Comparison of ENCODE assay signal across 8 cellular contexts in the genomic region with DNA sequence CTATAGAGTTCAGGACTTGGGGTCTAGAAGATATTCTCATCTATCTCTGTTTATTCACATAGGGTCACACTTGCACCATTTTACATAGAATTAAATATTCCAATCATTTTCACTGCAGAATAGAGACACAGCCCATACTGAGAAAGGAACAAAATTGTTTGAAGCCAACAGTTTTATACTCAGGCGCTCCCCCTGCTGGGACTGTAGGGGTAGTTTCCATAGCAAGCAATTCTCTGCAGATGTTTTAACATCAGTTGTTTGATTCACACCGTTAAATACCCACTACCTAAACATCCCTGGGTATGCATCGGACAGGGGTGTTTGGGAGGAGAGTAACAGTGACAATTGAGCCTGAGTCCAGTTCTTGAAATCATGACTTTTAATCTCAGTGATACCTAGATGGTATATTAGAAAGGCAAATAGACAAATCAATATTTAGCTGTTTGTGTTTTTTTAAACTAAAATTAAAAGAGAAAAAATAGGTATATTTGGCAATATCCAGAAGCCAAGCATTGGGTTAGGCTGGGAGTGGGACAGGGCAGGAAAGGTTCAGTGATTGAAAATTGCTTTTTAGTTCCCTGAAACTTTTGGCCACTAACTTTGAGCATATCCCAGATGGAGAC. TPM values are rescaled to one million over a fixed set of nuclear protein-coding genes. Genes with fewer than 3 reads are reported as not detected.
DNase-seq lines count a peak whose midpoint lies in the region; ATAC-seq and TF ChIP-seq lines count a peak whose summit lies in the region.

No MANE protein-coding gene starts in this region.

- H3K27me3 ChIP-seq in gastrocnemius medialis = no peaks in the 10 kb centered on the region

- no peaks in the 10 kb centered on the region for H3K4me1 Mint-ChIP-seq in natural killer cell
- H3K4me1 Mint-ChIP-seq in natural killer cell treated with Interleukin-12 subunit alpha and Interleukin-12 subunit beta and Interleukin-15 and Interleukin-18, amount 100 ng/mL, for 72 hours (ENCODE audit: low read depth in 2 of 2) = peaks cover 0 to 4% of the 10 kb centered on the region in 2 donors

- H3K4me1 ChIP-seq in gastrocnemius medialis = no peaks in the 10 kb centered on the region

- in situ Hi-C loops in gastrocnemius medialis (cut with MboI; ENCODE audit: low sequenced_read_pairs in 4 of 4) = no loop called here

- no peaks in the 10 kb centered on the region for H3K9me3 Mint-ChIP-seq in natural killer cell
- H3K9me3 Mint-ChIP-seq in natural killer cell treated with Interleukin-12 subunit alpha and Interleukin-12 subunit beta and Interleukin-15 and Interleukin-18, amount 100 ng/mL, for 72 hours = no peaks in the 10 kb centered on the region

- H3K27ac Mint-ChIP-seq in natural killer cell = no peak overlapping the region
- H3K27ac Mint-ChIP-seq in natural killer cell treated with Interleukin-12 subunit alpha and Interleukin-12 subunit beta and Interleukin-15 and Interleukin-18, amount 100 ng/mL, for 72 hours = no peak overlapping the region

- no peak overlapping the region for H3K4me3 ChIP-seq in gastrocnemius medialis

- no peak overlapping the region for H3K27ac ChIP-seq in gastrocnemius medialis

- H3K36me3 ChIP-seq in gastrocnemius medialis = peaks cover 0 to 30% of the 10 kb centered on the region in 2 donors

- ATAC-seq in natural killer cell = peak in 2 of 3 donors; percentile 47 to 49
- no peak for ATAC-seq in natural killer cell treated with Interleukin-12 subunit alpha and Interleukin-12 subunit beta and Interleukin-15 and Interleukin-18, amount 100 ng/mL, for 72 hours
- no peak for ATAC-seq in gastrocnemius medialis

- DNase-seq in natural killer cell = no peak
- no peak for DNase-seq in natural killer cell treated with Interleukin-12 subunit alpha and Interleukin-12 subunit beta and Interleukin-15 and Interleukin-18, amount 100 ng/mL, for 72 hours (ENCODE audit: low spot score)
- DNase-seq in M059J (ENCODE audit: low read depth) = peak; percentile 47
- DNase-seq in activated CD4-positive, alpha-beta T cell treated with anti-CD3 and anti-CD28 coated beads, Interleukin-2, amount 50 U/mL, for 48 hours = peak; percentile 35 to 50
- DNase-seq in fibroblast of peridontal ligament (ENCODE audit: extremely low read depth) = peak; percentile 40
- no peak for DNase-seq in gastrocnemius medialis
- no peak for DNase-seq in posterior vena cava (ENCODE audit: low spot score)
- no peak for DNase-seq in OCI-M2 (lab: John Stamatoyannopoulos, UW; ENCODE audit: unreplicated experiment)

- H3K27me3 Mint-ChIP-seq in natural killer cell (ENCODE audit: low read depth in 2 of 2) = peaks cover 0 to 4% of the 10 kb centered on the region in 2 donors
- no peaks in the 10 kb centered on the region for H3K27me3 Mint-ChIP-seq in natural killer cell treated with Interleukin-12 subunit alpha and Interleukin-12 subunit beta and Interleukin-15 and Interleukin-18, amount 100 ng/mL, for 72 hours

- H3K36me3 Mint-ChIP-seq in natural killer cell = no peaks in the 10 kb centered on the region
- no peaks in the 10 kb centered on the region for H3K36me3 Mint-ChIP-seq in natural killer cell treated with Interleukin-12 subunit alpha and Interleukin-12 subunit beta and Interleukin-15 and Interleukin-18, amount 100 ng/mL, for 72 hours

- intact Hi-C loops in natural killer cell (cut with micrococcal nuclease) (loop anchor here (1.0 kb wide), 1 partner anchor 161 kb away; no protein-coding TSS in a partner anchor), gastrocnemius medialis (cut with DNase I; ENCODE audit: low total_unique reads) (loop anchor here (5.0 kb wide), 1 partner anchor 161 kb away; no protein-coding TSS in a partner anchor), posterior vena cava (cut with DNase I) (loop anchor here (10.0 kb wide), 1 partner anchor 163 kb away; no protein-coding TSS in a partner anchor)

- H3K9me3 ChIP-seq in gastrocnemius medialis = no peaks in the 10 kb centered on the region

- TF ChIP-seq POLR2A in gastrocnemius medialis (IDR thresholded peaks at IDR 0.05) = no peak

- no peak overlapping the region for H3K4me3 Mint-ChIP-seq in natural killer cell
- no peak overlapping the region for H3K4me3 Mint-ChIP-seq in natural killer cell treated with Interleukin-12 subunit alpha and Interleukin-12 subunit beta and Interleukin-15 and Interleukin-18, amount 100 ng/mL, for 72 hours

- TF ChIP-seq CTCF in natural killer cell (IDR thresholded peaks at IDR 0.05) (peak; percentile 49), gastrocnemius medialis (IDR thresholded peaks at IDR 0.05 in 4 of 5, conservative IDR thresholded peaks at IDR 0.05 in 1 of 5) (peak in 4 of 5 experiments; percentile 19 to 38 (median 26))

RNA-seq across cellular contexts. Expression of gene LONRF3, which starts 33.8 kb away (rescaled TPM):
- 10 to 100 TPM; 13.4 to 21.2 (median 17.4) TPM for total RNA-seq in natural killer cell
- total RNA-seq in natural killer cell treated with Interleukin-12 subunit alpha and Interleukin-12 subunit beta and Interleukin-15 and Interleukin-18, amount 100 ng/mL, for 72 hours = 1 to 10 TPM; 5.8 to 8.0 TPM
- 5.6 and 8.7 TPM in 2 replicates for total RNA-seq in M059J (2014; rRNA removed; shearing (Covaris generic))
- total RNA-seq in gastrocnemius medialis = 10 to 100 TPM; 15.7 to 73.3 (median 42.3) TPM
- 1 to 10 TPM; 3.1 to 5.7 TPM for total RNA-seq in posterior vena cava

Comparison
In these comparisons a context has a peak if more than half of its experiments do, and no peak if none do; other contexts are left out.
1. ATAC-seq: peak in natural killer cell (2 of 3); none in natural killer cell treated with Interleukin-12 subunit alpha and Interleukin-12 subunit beta and Interleukin-15 and Interleukin-18, amount 100 ng/mL, for 72 hours (0 of 2) and gastrocnemius medialis (0 of 2).
2. DNase-seq: peak in M059J (single experiment), activated CD4-positive, alpha-beta T cell treated with anti-CD3 and anti-CD28 coated beads, Interleukin-2, amount 50 U/mL, for 48 hours (2 of 2) and fibroblast of peridontal ligament (single experiment); none in natural killer cell (single experiment), natural killer cell treated with Interleukin-12 subunit alpha and Interleukin-12 subunit beta and Interleukin-15 and Interleukin-18, amount 100 ng/mL, for 72 hours (single experiment), gastrocnemius medialis (0 of 2), posterior vena cava (single experiment) and OCI-M2 (single experiment).